ENCODE assay signal across 8 cellular contexts in genomic region chr14:51884086-51884927, GRCh38. TPM values are rescaled to one million over a fixed set of nuclear protein-coding genes. Genes with fewer than 3 reads are reported as not detected.
DNase-seq lines count a peak whose midpoint lies in the region; ATAC-seq and TF ChIP-seq lines count a peak whose summit lies in the region.

No MANE protein-coding gene starts in this region.

- no peaks in the 10 kb centered on the region for H3K9me2 ChIP-seq in Loucy (replicated peaks; ENCODE audit: low read depth, low read length)

- peak overlapping the region; percentile 71 to 75 for H3K4me3 Mint-ChIP-seq in effector memory CD8-positive, alpha-beta T cell

- no peaks in the 10 kb centered on the region for H3K27me3 Mint-ChIP-seq in effector memory CD8-positive, alpha-beta T cell

- DNase-seq in AML-193 (lab: John Stamatoyannopoulos, UW): peak; percentile 94
- DNase-seq in effector memory CD8-positive, alpha-beta T cell: no peak
- no peak for DNase-seq in cortex of kidney (lab: John Stamatoyannopoulos, UW)
- DNase-seq in NCI-H2107 treated with DMSO at 0.1 percent for 48 hours (lab: John Stamatoyannopoulos, UW; ENCODE audit: unreplicated experiment): no peak
- DNase-seq in cerebellar nuclear complex (lab: John Stamatoyannopoulos, UW): no peak

- peak; percentile 74 for ATAC-seq in GM19463 (IDR thresholded peaks at IDR 0.05; ENCODE audit: unreplicated experiment)
- peak; percentile 74 for ATAC-seq in effector memory CD8-positive, alpha-beta T cell (replicated peaks)

- H3K36me3 ChIP-seq in Loucy (ENCODE audit: insufficient read depth, low read length): peaks cover 22% of the 10 kb centered on the region; the same call in 1 of the 2 replicates
- no peaks in the 10 kb centered on the region for H3K36me3 ChIP-seq in skeletal muscle satellite cell (ENCODE audit: insufficient read depth, low read length)

- H3K27me3 ChIP-seq in Loucy (ENCODE audit: insufficient read depth, low read length, poor library complexity, severe bottlenecking) (no peaks in the 10 kb centered on the region), skeletal muscle satellite cell (ENCODE audit: control insufficient read depth, insufficient read depth, low read length) (no peaks in the 10 kb centered on the region)

- peaks cover 20% of the 10 kb centered on the region for H3K4me1 ChIP-seq in Loucy (ENCODE audit: insufficient read depth, low read length, poor library complexity, severe bottlenecking)
- peaks cover 15% of the 10 kb centered on the region for H3K4me1 ChIP-seq in skeletal muscle satellite cell (ENCODE audit: control insufficient read depth, insufficient read depth, low read length)

- no peak overlapping the region for H2AFZ ChIP-seq in Loucy (ENCODE audit: low read length)

- H3K4me3 ChIP-seq in Loucy (ENCODE audit: low read length, poor library complexity, severe bottlenecking) (peak overlapping the region; percentile 24), skeletal muscle satellite cell (ENCODE audit: low read length) (no peak overlapping the region)

- H3K79me2 ChIP-seq in Loucy (ENCODE audit: insufficient read depth, low read length): peaks cover 89% of the 10 kb centered on the region

- peaks cover 66% of the 10 kb centered on the region for H4K20me1 ChIP-seq in Loucy (ENCODE audit: insufficient read depth, low read length, poor library complexity, severe bottlenecking)

- H3K36me3 Mint-ChIP-seq in effector memory CD8-positive, alpha-beta T cell (ENCODE audit: insufficient read depth): peaks cover 71% of the 10 kb centered on the region

- peak overlapping the region; percentile 91 to 96 for H3K27ac Mint-ChIP-seq in effector memory CD8-positive, alpha-beta T cell

- no peaks in the 10 kb centered on the region for H3K9me3 Mint-ChIP-seq in effector memory CD8-positive, alpha-beta T cell

- H3K9ac ChIP-seq in Loucy (ENCODE audit: low read depth, low read length, poor library complexity, severe bottlenecking): no peak overlapping the region
- no peak overlapping the region for H3K9ac ChIP-seq in skeletal muscle satellite cell (ENCODE audit: low read depth, low read length)

- no peak for TF ChIP-seq CTCF in Loucy (conservative IDR thresholded peaks at IDR 0.05; ENCODE audit: low read length)

- H3K9me3 ChIP-seq in Loucy (ENCODE audit: insufficient read depth, low read depth, low read length) (no peaks in the 10 kb centered on the region), skeletal muscle satellite cell (replicated peaks; ENCODE audit: low read length) (no peaks in the 10 kb centered on the region)

- H3K4me2 ChIP-seq in Loucy (ENCODE audit: low read depth, low read length, poor library complexity, severe bottlenecking): peak overlapping the region; percentile 60
- H3K4me2 ChIP-seq in skeletal muscle satellite cell (ENCODE audit: low read length): peak overlapping the region; percentile 34

- H3F3A ChIP-seq in Loucy (ENCODE audit: low read depth): no peaks in the 10 kb centered on the region; the same call in 1 of the 2 replicates

- H3K4me1 Mint-ChIP-seq in effector memory CD8-positive, alpha-beta T cell (ENCODE audit: low read depth in 2 of 2): peaks cover 47 to 72% of the 10 kb centered on the region in 2 donors

RNA-seq across cellular contexts. Expression of gene GNG2, which starts 23.9 kb away (rescaled TPM):
- total RNA-seq in skeletal muscle satellite cell (2012; rRNA removed): 16.8 and 17.0 TPM in 2 replicates

Comparison
In these comparisons a context has a peak if more than half of its experiments do, and no peak if none do; other contexts are left out.
1. DNase-seq: peak in AML-193 (2 of 2); none in effector memory CD8-positive, alpha-beta T cell (0 of 3), cortex of kidney (single experiment), NCI-H2107 treated with DMSO at 0.1 percent for 48 hours (single experiment) and cerebellar nuclear complex (0 of 2).